ENCODE assay signal across 19 cellular contexts in the genomic region with DNA sequence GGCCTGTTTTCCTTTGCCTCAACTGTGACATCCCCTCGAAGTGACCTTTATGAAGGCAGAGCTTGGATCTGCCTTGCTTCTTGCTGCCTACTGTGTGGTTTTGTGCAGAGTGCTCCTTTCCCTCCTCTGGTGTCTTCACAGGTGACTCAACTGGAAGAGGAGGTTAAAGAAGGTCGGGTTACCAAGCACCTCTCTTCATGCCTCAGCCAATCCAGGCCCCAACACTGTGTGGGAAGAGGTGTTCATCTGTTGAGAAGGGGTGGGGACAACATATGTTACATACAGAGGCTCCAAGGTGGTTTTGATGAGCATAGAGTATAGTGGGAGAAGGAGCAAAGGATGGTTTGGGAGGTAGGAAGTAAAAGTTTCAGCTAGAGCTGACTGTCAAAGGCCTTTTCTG.
DNase-seq lines count a peak whose midpoint lies in the region; ATAC-seq and TF ChIP-seq lines count a peak whose summit lies in the region.
"Had no signal": no experiment of that assay in that cellular context is flagged by ENCODE, and none has a peak within 500 bp of the region (broad histone marks: within the 10 kb centered on the region; RNA-seq: fewer than 3 reads in every experiment).

No MANE protein-coding gene starts in this region.

- H3K4me1 ChIP-seq in DOHH2 (ENCODE audit: control insufficient read depth, low read length) (peaks cover 88% of the 10 kb centered on the region), OCI-LY1 (ENCODE audit: insufficient read depth, low read length, severe bottlenecking) (peaks cover 96% of the 10 kb centered on the region), foreskin keratinocyte (peaks cover 4% of the 10 kb centered on the region)

- CTCF ChIA-PET in activated CD8-positive, alpha-beta memory T cell treated with anti-CD3 and anti-CD28 coated beads, Interleukin-2, amount 10 ng/mL, durations not matched to agents 7 days and 5 days (lab: Charles Lee), result no interaction called here

- no peaks in the 10 kb centered on the region for H3K9me2 ChIP-seq in DOHH2 (replicated peaks; ENCODE audit: control insufficient read depth, low read length)
- no peaks in the 10 kb centered on the region for H3K9me2 ChIP-seq in OCI-LY1 (ENCODE audit: low read depth, low read length)
- H3K9me2 ChIP-seq: SK-N-SH had no signal

- H3K4me2 ChIP-seq in DOHH2 (ENCODE audit: low read length), result peak overlapping the region; percentile 52
- peak overlapping the region; percentile 38 for H3K4me2 ChIP-seq in OCI-LY1 (ENCODE audit: low read length)
- H3K4me2 ChIP-seq: PC-9, SK-N-SH had no signal

- H3K9me3 ChIP-seq in DOHH2 (ENCODE audit: control insufficient read depth, insufficient read depth, low read length) (no peaks in the 10 kb centered on the region), OCI-LY1 (ENCODE audit: low read length) (no peaks in the 10 kb centered on the region)
- H3K9me3 ChIP-seq: SK-N-SH had no signal

- peak overlapping the region; percentile 1; the same call in 1 of the 2 replicates for H3K9ac ChIP-seq in OCI-LY1 (ENCODE audit: low read length)
- H3K9ac ChIP-seq: SK-N-SH had no signal

- no peak overlapping the region for H3K4me3 Mint-ChIP-seq in activated CD8-positive, alpha-beta memory T cell treated with anti-CD3 and anti-CD28 coated beads, Interleukin-2, amount 10 ng/mL, durations not matched to agents 7 days and 5 days
- H3K4me3 Mint-ChIP-seq: HFFc6 had no signal

- H3K4me3 ChIP-seq in DOHH2 (ENCODE audit: low read length), result peak overlapping the region; percentile 1; the same call in 1 of the 2 replicates
- no peak overlapping the region for H3K4me3 ChIP-seq in OCI-LY1 (ENCODE audit: low read depth, low read length, poor library complexity, severe bottlenecking)
- H3K4me3 ChIP-seq: PC-9 had no signal

- H3K27me3 Mint-ChIP-seq in activated CD8-positive, alpha-beta memory T cell treated with anti-CD3 and anti-CD28 coated beads, Interleukin-2, amount 10 ng/mL, durations not matched to agents 7 days and 5 days, result peaks cover 2% of the 10 kb centered on the region

- no peaks in the 10 kb centered on the region for H3K4me1 Mint-ChIP-seq in activated CD8-positive, alpha-beta memory T cell treated with anti-CD3 and anti-CD28 coated beads, Interleukin-2, amount 10 ng/mL, durations not matched to agents 7 days and 5 days

- no peak overlapping the region for H2AFZ ChIP-seq in OCI-LY1 (ENCODE audit: low read length)
- H2AFZ ChIP-seq: PC-9 had no signal

- H3K79me2 ChIP-seq in DOHH2 (ENCODE audit: control insufficient read depth, low read length), result peaks cover 98% of the 10 kb centered on the region
- H3K79me2 ChIP-seq in OCI-LY1 (ENCODE audit: insufficient read depth, low read length), result peaks cover 96% of the 10 kb centered on the region

- no peaks in the 10 kb centered on the region for H3K36me3 Mint-ChIP-seq in activated CD8-positive, alpha-beta memory T cell treated with anti-CD3 and anti-CD28 coated beads, Interleukin-2, amount 10 ng/mL, durations not matched to agents 7 days and 5 days

- no peak overlapping the region for H3K27ac ChIP-seq in DOHH2 (ENCODE audit: low read depth, low read length)
- peak overlapping the region; percentile 58 for H3K27ac ChIP-seq in OCI-LY1 (ENCODE audit: low read depth, low read length, poor library complexity, severe bottlenecking)
- no peak overlapping the region for H3K27ac ChIP-seq in foreskin keratinocyte
- H3K27ac ChIP-seq: PC-9 had no signal

- H3K36me3 ChIP-seq in DOHH2 (ENCODE audit: control insufficient read depth, low read length), result no peaks in the 10 kb centered on the region
- H3K36me3 ChIP-seq in OCI-LY1 (ENCODE audit: insufficient read depth, low read length), result no peaks in the 10 kb centered on the region

- peak; percentile 74 for ATAC-seq in foreskin keratinocyte
- ATAC-seq in activated CD8-positive, alpha-beta memory T cell treated with anti-CD3 and anti-CD28 coated beads, Interleukin-2, amount 10 ng/mL, durations not matched to agents 7 days and 5 days, result no peak
- ATAC-seq in GM18858 (IDR thresholded peaks at IDR 0.05; ENCODE audit: unreplicated experiment), result no peak

- H3K27me3 ChIP-seq in DOHH2 (ENCODE audit: control insufficient read depth, low read length) (no peaks in the 10 kb centered on the region), OCI-LY1 (ENCODE audit: insufficient read depth, low read length) (no peaks in the 10 kb centered on the region), foreskin keratinocyte (no peaks in the 10 kb centered on the region)

- peak; percentile 12 for DNase-seq in NCI-H82 (lab: John Stamatoyannopoulos, UW)
- DNase-seq in NCI-H82 treated with DMSO at 0.1 percent for 48 hours (lab: John Stamatoyannopoulos, UW; ENCODE audit: unreplicated experiment), result no peak
- no peak for DNase-seq in foreskin keratinocyte
- no peak for DNase-seq in activated CD8-positive, alpha-beta memory T cell treated with anti-CD3 and anti-CD28 coated beads, Interleukin-2, amount 10 ng/mL, durations not matched to agents 7 days and 5 days
- no peak for DNase-seq in NCI-H510A (lab: John Stamatoyannopoulos, UW)
- DNase-seq: H7, HFFc6, Kasumi-1, NCI-H1694 treated with DMSO at 0.1 percent for 48 hours, NCI-H2081 treated with DMSO at 0.1 percent for 48 hours, NCI-H2227 treated with DMSO at 0.1 percent for 48 hours, NCI-H510A treated with DMSO at 0.1 percent for 48 hours, NCI-H774, PC-9, SIG-M5, SK-N-SH had no signal

- H4K20me1 ChIP-seq in DOHH2 (ENCODE audit: control insufficient read depth, insufficient read depth, low read depth, low read length), result peaks cover 27% of the 10 kb centered on the region
- H4K20me1 ChIP-seq in OCI-LY1 (ENCODE audit: insufficient read depth, low read length), result no peaks in the 10 kb centered on the region

- H3K27ac Mint-ChIP-seq in activated CD8-positive, alpha-beta memory T cell treated with anti-CD3 and anti-CD28 coated beads, Interleukin-2, amount 10 ng/mL, durations not matched to agents 7 days and 5 days, result no peak overlapping the region
- H3K27ac Mint-ChIP-seq: HFFc6 had no signal

- TF ChIP-seq CTCF in DOHH2 (IDR thresholded peaks at IDR 0.05; ENCODE audit: low read depth, low read length, poor library complexity, severe bottlenecking) (no peak), OCI-LY1 (IDR thresholded peaks at IDR 0.05; ENCODE audit: low read length) (no peak), foreskin keratinocyte (conservative IDR thresholded peaks at IDR 0.05) (no peak)

- 0 out of 2 replicates have a peak, but pooled peaks cover 2% of the 10 kb centered on the region for H3F3A ChIP-seq in DOHH2 (ENCODE audit: control insufficient read depth, insufficient read depth)
- no peaks in the 10 kb centered on the region for H3F3A ChIP-seq in OCI-LY1 (ENCODE audit: insufficient read depth, low read length)

- no peaks in the 10 kb centered on the region for H3K9me3 Mint-ChIP-seq in activated CD8-positive, alpha-beta memory T cell treated with anti-CD3 and anti-CD28 coated beads, Interleukin-2, amount 10 ng/mL, durations not matched to agents 7 days and 5 days (ENCODE audit: low read depth)
